8 cellular contexts compared by ENCODE assay signal in genomic region chr1:247331172-247331525, GRCh38. TPM values are rescaled to one million over a fixed set of nuclear protein-coding genes. Genes with fewer than 3 reads are reported as not detected.
DNase-seq lines count a peak whose midpoint lies in the region; ATAC-seq and TF ChIP-seq lines count a peak whose summit lies in the region.

No MANE protein-coding gene starts in this region.

- peaks cover 0 to 16% of the 10 kb centered on the region in 2 donors for H3K27me3 ChIP-seq in left lung

- H3K36me3 ChIP-seq in left lung = peaks cover 0 to 35% of the 10 kb centered on the region in 2 donors

- TF ChIP-seq CTCF in left lung (IDR thresholded peaks at IDR 0.05) = no peak

- ATAC-seq in GM18867 (IDR thresholded peaks at IDR 0.05; ENCODE audit: unreplicated experiment) (peak; percentile 72), HG03097 (IDR thresholded peaks at IDR 0.05; ENCODE audit: low FRiP score, unreplicated experiment) (peak; percentile 46), left lung (peak; percentile 89)

- no peaks in the 10 kb centered on the region for H3K9me3 ChIP-seq in left lung

- H3K4me3 ChIP-seq in left lung = peak overlapping the region; percentile 95 to 98

- H3K4me1 ChIP-seq in left lung = peaks cover 11 to 44% of the 10 kb centered on the region in 2 donors

- intact Hi-C loops in left lung (cut with DNase I) = no loop called here

- H3K27ac ChIP-seq in cingulate gyrus (ENCODE audit: low read depth, low read length) = peak overlapping the region; percentile 60
- H3K27ac ChIP-seq in left lung = peak overlapping the region; percentile 86 to 87

- DNase-seq in AG08395 (ENCODE audit: low spot score) = peak; percentile 89
- DNase-seq in NCI-H2227 (lab: John Stamatoyannopoulos, UW; ENCODE audit: unreplicated experiment) = peak; percentile 86
- DNase-seq in activated CD4-positive, alpha-beta T cell treated with anti-CD3 and anti-CD28 coated beads for 4 hours = peak; percentile 65 to 71
- peak; percentile 87 to 94 for DNase-seq in left lung
- DNase-seq in stimulated activated CD4-positive, alpha-beta T cell treated with anti-CD3 and anti-CD28 coated beads, Interleukin-4, amount 100 ng/mL, for 1 hour = peak; percentile 76

RNA-seq across cellular contexts. Expression of gene ZNF496, which starts 0.5 kb away (rescaled TPM):
- total RNA-seq in left lung = 10 to 100 TPM; 18.2 to 19.2 TPM

Comparison
In these comparisons a context has a peak if more than half of its experiments do, and no peak if none do; other contexts are left out.
1. Peak in every context shown above with its lines: DNase-seq, ATAC-seq, H3K4me3 ChIP-seq and H3K27ac ChIP-seq.